Comparison of ENCODE assay signal across 17 cellular contexts in genomic region chr18:44602380-44602779, GRCh38.
DNase-seq lines count a peak whose midpoint lies in the region; ATAC-seq and TF ChIP-seq lines count a peak whose summit lies in the region.
"Had no signal": no experiment of that assay in that cellular context is flagged by ENCODE, and none has a peak within 500 bp of the region (broad histone marks: within the 10 kb centered on the region; RNA-seq: fewer than 3 reads in every experiment).

No MANE protein-coding gene starts in this region.

- intact Hi-C loops in thyroid gland (cut with DNase I): no loop called here

- H3K9me3 Mint-ChIP-seq in mesothelial cell of epicardium: peaks cover 9% of the 10 kb centered on the region
- H3K9me3 Mint-ChIP-seq: endodermal cell had no signal

- CTCF ChIA-PET in BJ (lab: Yijun Ruan, JAX): interaction anchor here (2.0 kb wide), 1 partner anchor 784 kb away, joined by 4 read pairs; no protein-coding TSS in a partner anchor

- H3K27ac Mint-ChIP-seq in mesothelial cell of epicardium: peak overlapping the region; percentile 54
- H3K27ac Mint-ChIP-seq: endodermal cell; natural killer cell treated with Interleukin-12 subunit alpha and Interleukin-12 subunit beta and Interleukin-15 and Interleukin-18, amount 100 ng/mL, for 72 hours had no signal

- no peaks in the 10 kb centered on the region for H3K9me3 ChIP-seq in thyroid gland
- H3K9me3 ChIP-seq: left ventricle myocardium inferior, uterus had no signal

- no peaks in the 10 kb centered on the region for H3K36me3 Mint-ChIP-seq in mesothelial cell of epicardium

- POLR2A ChIA-PET in BJ (lab: Charles Lee): interaction anchor here (0.6 to 1.0 kb wide), 2 partner anchors 16 to 33 kb away, joined by 3 read pairs; no protein-coding TSS in a partner anchor

- peak overlapping the region; percentile 69 for H3K27ac ChIP-seq in epithelial cell of prostate
- H3K27ac ChIP-seq in thyroid gland: no peak overlapping the region
- H3K27ac ChIP-seq: left ventricle myocardium inferior, uterus had no signal

- no peak for TF ChIP-seq POLR2A in thyroid gland (IDR thresholded peaks at IDR 0.05)

- H3K36me3 ChIP-seq in BJ (ENCODE audit: control insufficient read depth, insufficient read depth, low read length) (no peaks in the 10 kb centered on the region), thyroid gland (no peaks in the 10 kb centered on the region)
- H3K36me3 ChIP-seq: left ventricle myocardium inferior, uterus had no signal

- TF ChIP-seq CTCF in BJ (IDR thresholded peaks at IDR 0.05; ENCODE audit: insufficient read depth, low read depth, low read length) (no peak), mesothelial cell of epicardium (IDR thresholded peaks at IDR 0.05; ENCODE audit: unreplicated experiment) (no peak), thyroid gland (IDR thresholded peaks at IDR 0.05) (no peak)

- H3K4me3 ChIP-seq in BJ (ENCODE audit: low read depth, low read length) (no peak overlapping the region), thyroid gland (replicated peaks in 1 of 3) (no peak overlapping the region)
- H3K4me3 ChIP-seq: left ventricle myocardium inferior, uterus had no signal

- no peaks in the 10 kb centered on the region for H3K27me3 ChIP-seq in BJ (ENCODE audit: control insufficient read depth, insufficient read depth, low read length)
- no peaks in the 10 kb centered on the region for H3K27me3 ChIP-seq in thyroid gland
- H3K27me3 ChIP-seq: uterus had no signal

- DNase-seq in BJ (ENCODE audit: low read depth): peak; percentile 69
- DNase-seq in RPMI7951 (ENCODE audit: low read depth): peak; percentile 79
- no peak for DNase-seq in epithelial cell of prostate (ENCODE audit: low read depth, low spot score)
- DNase-seq in mesothelial cell of epicardium (ENCODE audit: low spot score in 2 of 2, unreplicated experiment in 2 of 2): no peak
- DNase-seq in thyroid gland: no peak
- DNase-seq in nucleus accumbens (lab: John Stamatoyannopoulos, UW): no peak
- no peak for DNase-seq in ureter (ENCODE audit: low spot score)
- DNase-seq: ACHN; activated effector memory CD4-positive, alpha-beta T cell treated with Interleukin-2 at 50 U/mL for 16 hours; endodermal cell; left ventricle myocardium inferior; stimulated activated CD4-positive, alpha-beta T cell treated with anti-CD3 and anti-CD28 coated beads, Interleukin-4, amount 100 ng/mL, for 4 hours; uterus had no signal

- no peak overlapping the region for H3K4me3 Mint-ChIP-seq in mesothelial cell of epicardium
- H3K4me3 Mint-ChIP-seq: endodermal cell; natural killer cell treated with Interleukin-12 subunit alpha and Interleukin-12 subunit beta and Interleukin-15 and Interleukin-18, amount 100 ng/mL, for 72 hours had no signal

- H3K4me1 Mint-ChIP-seq in mesothelial cell of epicardium: peaks cover 22% of the 10 kb centered on the region
- H3K4me1 Mint-ChIP-seq: endodermal cell had no signal

- ATAC-seq in activated CD4-positive, CD25-positive, alpha-beta regulatory T cell treated with anti-CD3 and anti-CD28 coated beads, Interleukin-2, amount 50 U/mL, for 24 hours: no peak
- ATAC-seq: HepG2; natural killer cell treated with Interleukin-12 subunit alpha and Interleukin-12 subunit beta and Interleukin-15 and Interleukin-18, amount 100 ng/mL, for 72 hours; sciatic nerve had no signal

- WGBS in thyroid gland, 2 donors: 83 to 88% methylated on average over 2 of the region's 2 CpGs

- no peaks in the 10 kb centered on the region for H3K4me1 ChIP-seq in thyroid gland
- H3K4me1 ChIP-seq: uterus had no signal

- H3K27me3 Mint-ChIP-seq in mesothelial cell of epicardium (ENCODE audit: low read depth): no peaks in the 10 kb centered on the region

Comparison
In these comparisons a context has a peak if more than half of its experiments do, and no peak if none do; other contexts are left out.
1. DNase-seq: peak in BJ (single experiment) and RPMI7951 (single experiment); none in epithelial cell of prostate (single experiment), mesothelial cell of epicardium (0 of 2), thyroid gland (0 of 2), nucleus accumbens (0 of 56) and ureter (single experiment).